In the genomic region with DNA sequence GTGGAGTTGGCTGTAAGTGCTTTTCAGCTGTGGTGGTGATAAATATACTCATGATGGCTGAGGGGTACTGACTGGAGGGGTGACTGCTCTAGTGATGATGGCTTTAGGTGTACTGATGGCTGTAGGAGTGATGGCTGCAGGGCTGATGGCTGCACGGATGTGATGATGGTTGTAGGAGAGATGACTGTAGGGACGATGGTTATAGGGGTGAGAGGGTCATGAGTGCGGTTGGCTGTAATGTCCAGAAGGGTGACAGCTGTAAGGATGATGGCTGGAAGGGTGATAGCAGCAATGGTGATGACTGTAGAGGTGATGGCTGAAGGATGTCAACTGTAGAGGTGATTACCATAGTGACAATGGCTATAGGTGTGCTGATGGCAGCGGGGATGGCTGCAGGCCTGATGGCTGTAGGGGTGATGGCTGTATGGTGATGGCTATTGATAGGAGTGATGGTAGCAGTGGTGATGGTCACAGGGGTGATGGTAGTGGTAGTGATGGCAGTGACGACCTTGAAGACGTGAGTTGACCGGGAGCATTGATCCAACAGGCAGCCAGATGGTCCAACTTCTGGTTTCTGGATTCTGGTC, we compare ENCODE assay signal across 1 cellular context.
TF ChIP-seq lines count a peak whose summit lies in the region.

No MANE protein-coding gene starts in this region.

TF ChIP-seq in GM12878, 131 proteins besides CTCF, POLR2A, EP300 and RAD21:
- TF ChIP-seq CHD1 (IDR thresholded peaks at IDR 0.05; ENCODE audit: low read depth, low read length) (0 out of 2 replicates have a peak, but pooled peaks have one; percentile 17), GATAD2B (conservative IDR thresholded peaks at IDR 0.05; ENCODE audit: low read depth) (no peak), HDGF (IDR thresholded peaks at IDR 0.05) (peak; percentile 83)
- TF ChIP-seq, protein P1, sequence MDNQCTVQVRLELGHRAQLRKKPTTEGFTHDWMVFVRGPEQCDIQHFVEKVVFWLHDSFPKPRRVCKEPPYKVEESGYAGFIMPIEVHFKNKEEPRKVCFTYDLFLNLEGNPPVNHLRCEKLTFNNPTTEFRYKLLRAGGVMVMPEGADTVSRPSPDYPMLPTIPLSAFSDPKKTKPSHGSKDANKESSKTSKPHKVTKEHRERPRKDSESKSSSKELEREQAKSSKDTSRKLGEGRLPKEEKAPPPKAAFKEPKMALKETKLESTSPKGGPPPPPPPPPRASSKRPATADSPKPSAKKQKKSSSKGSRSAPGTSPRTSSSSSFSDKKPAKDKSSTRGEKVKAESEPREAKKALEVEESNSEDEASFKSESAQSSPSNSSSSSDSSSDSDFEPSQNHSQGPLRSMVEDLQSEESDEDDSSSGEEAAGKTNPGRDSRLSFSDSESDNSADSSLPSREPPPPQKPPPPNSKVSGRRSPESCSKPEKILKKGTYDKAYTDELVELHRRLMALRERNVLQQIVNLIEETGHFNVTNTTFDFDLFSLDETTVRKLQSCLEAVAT (IDR thresholded peaks at IDR 0.05), result peak; percentile 54
